22 cellular contexts compared by ENCODE assay signal in the genomic region with DNA sequence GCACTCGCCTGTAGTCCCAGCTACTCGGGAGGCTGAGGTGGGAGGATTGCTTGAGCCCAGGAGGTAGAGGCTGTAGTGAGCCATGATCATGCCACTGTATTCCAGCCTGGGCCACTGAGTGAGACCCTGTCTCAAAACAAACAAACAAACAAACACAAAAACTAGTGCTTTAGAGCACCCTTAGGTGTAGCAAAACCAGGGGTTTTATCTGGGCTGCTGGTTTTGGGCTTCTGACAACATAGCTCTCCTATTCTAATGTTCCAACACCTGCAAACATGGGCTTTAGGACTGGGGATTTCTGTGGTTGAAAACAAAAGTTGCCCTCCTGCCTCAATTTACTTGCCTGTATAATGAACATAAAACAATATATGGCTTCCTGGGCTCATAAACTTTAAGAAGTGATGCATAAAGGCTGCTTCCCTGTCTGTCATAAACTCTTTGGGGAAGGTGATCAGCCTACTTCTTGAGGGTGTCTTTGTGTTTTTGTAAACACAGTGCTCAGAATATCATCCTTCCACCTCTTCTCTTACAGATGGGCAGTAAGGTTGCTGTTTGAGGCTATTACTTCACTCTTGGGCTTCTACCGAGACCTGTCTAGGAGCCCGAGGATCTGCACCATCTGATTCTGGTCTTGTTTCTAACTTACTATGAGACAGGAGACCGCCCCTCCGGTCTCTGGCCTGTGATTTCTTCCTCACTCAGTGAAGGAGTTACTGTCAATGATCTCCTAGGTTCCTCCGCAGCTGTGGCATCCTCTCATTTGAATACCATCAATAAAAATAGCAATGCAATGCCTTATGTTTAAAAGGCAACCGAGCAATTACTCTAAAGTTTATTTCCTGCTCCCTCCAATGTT.
A peak's percentile ranks its signal among the peaks of the same experiment; 100 is the strongest.
DNase-seq lines count a peak whose midpoint lies in the region; ATAC-seq lines count a peak whose summit lies in the region.
"Had no signal": no experiment of that assay in that cellular context is flagged by ENCODE, and none has a peak within 500 bp of the region (broad histone marks: within the 10 kb centered on the region; RNA-seq: fewer than 3 reads in every experiment).

No MANE protein-coding gene starts in this region.

- DNase-seq in kidney tubule cell (ENCODE audit: low spot score) (peak; percentile 17), NCI-H1436 treated with DMSO at 0.1 percent for 48 hours (lab: John Stamatoyannopoulos, UW) (no peak), DMS153 (lab: John Stamatoyannopoulos, UW) (no peak)
- no peak for DNase-seq in activated effector memory CD4-positive, alpha-beta T cell treated with anti-CD3 and anti-CD28 coated beads, Interleukin-2, amount 50 U/mL, for 16 hours
- DNase-seq: 8988T, C1 segment of cervical spinal cord, DMS 273 treated with DMSO at 0.1 percent for 48 hours, GF-D8, IMR-90, Karpas-422, MG63, NCI-H1092, NCI-H1694, NCI-H2227 treated with DMSO at 0.1 percent for 48 hours, NCI-H524 treated with DMSO at 0.1 percent for 48 hours, Right ventricle myocardium superior had no signal

- no peak overlapping the region for H3K4me3 ChIP-seq in BLaER1
- H3K4me3 ChIP-seq: HAP-1, MG63 had no signal

- H3K27me3 ChIP-seq in BLaER1: no peaks in the 10 kb centered on the region
- H3K27me3 ChIP-seq: MG63 had no signal

- peaks cover 22% of the 10 kb centered on the region for H3K4me1 ChIP-seq in BLaER1
- H3K4me1 ChIP-seq: HAP-1 had no signal

- H3K9me3 ChIP-seq in BLaER1: no peaks in the 10 kb centered on the region
- H3K9me3 ChIP-seq: HAP-1, MG63, SK-N-SH had no signal

- H4K20me1 ChIP-seq in BLaER1: no peaks in the 10 kb centered on the region

- peak overlapping the region; percentile 41 for H3K4me2 ChIP-seq in BLaER1
- H3K4me2 ChIP-seq: SK-N-SH had no signal

- ATAC-seq in GM21619 (IDR thresholded peaks at IDR 0.05; ENCODE audit: unreplicated experiment) (peak; percentile 71), HG03432 (IDR thresholded peaks at IDR 0.05; ENCODE audit: unreplicated experiment) (peak; percentile 43), HG03442 (IDR thresholded peaks at IDR 0.05; ENCODE audit: unreplicated experiment) (no peak)

- H3K27ac ChIP-seq in BLaER1: no peak overlapping the region

- no peaks in the 10 kb centered on the region for H3K36me3 ChIP-seq in BLaER1
- H3K36me3 ChIP-seq: HAP-1, MG63 had no signal

- H3K9ac ChIP-seq in BLaER1: 0 out of 2 replicates have a peak overlapping the region, but pooled peaks have one; percentile 4
- H3K9ac ChIP-seq: SK-N-SH had no signal
